In genomic region chr2:164831180-164831579, GRCh38 we compare ENCODE assay signal across 30 cellular contexts. TPM values are rescaled to one million over a fixed set of nuclear protein-coding genes. Genes with fewer than 3 reads are reported as not detected.
"Had no signal": no experiment of that assay in that cellular context is flagged by ENCODE, and none has a peak within 500 bp of the region (broad histone marks: within the 10 kb centered on the region; RNA-seq: fewer than 3 reads in every experiment).

No MANE protein-coding gene starts in this region.

- ATAC-seq: left colon; mucosa of descending colon; natural killer cell treated with Interleukin-12 subunit alpha and Interleukin-12 subunit beta and Interleukin-15 and Interleukin-18, amount 100 ng/mL, for 72 hours; stimulated activated naive B cell treated with anti-CD40 and anti-IgM and Interleukin-4, amounts not matched to agents 10 μg/mL and 1 μg/mL and 100 μg/mL, for 72 hours had no signal

- H3K27me3 Mint-ChIP-seq: activated CD4-positive, alpha-beta memory T cell treated with anti-CD3 and anti-CD28 coated beads, Interleukin-2, amount 10 ng/mL, durations not matched to agents 7 days and 5 days; activated naive CD4-positive, alpha-beta T cell treated with anti-CD3 and anti-CD28 coated beads, Interleukin-2, amount 10 ng/mL, durations not matched to agents 7 days and 5 days; progenitor cell of endocrine pancreas; stimulated activated naive B cell treated with anti-CD40 and anti-IgM and Interleukin-4, amounts not matched to agents 10 μg/mL and 1 μg/mL and 100 μg/mL, for 72 hours had no signal

- H3K4me3 ChIP-seq: ascending aorta, cardiac muscle cell, colonic mucosa, lung, mucosa of descending colon, sigmoid colon, stomach, suprapubic skin, tibial nerve had no signal

- H3K4me3 Mint-ChIP-seq: activated CD4-positive, alpha-beta memory T cell treated with anti-CD3 and anti-CD28 coated beads, Interleukin-2, amount 10 ng/mL, durations not matched to agents 7 days and 5 days; activated CD4-positive, alpha-beta T cell treated with anti-CD3 and anti-CD28 coated beads, Interleukin-2, amount 10 ng/mL, durations not matched to agents 7 days and 5 days; activated naive CD4-positive, alpha-beta T cell treated with anti-CD3 and anti-CD28 coated beads, Interleukin-2, amount 10 ng/mL, durations not matched to agents 7 days and 5 days; activated naive CD8-positive, alpha-beta T cell treated with anti-CD3 and anti-CD28 coated beads, Interleukin-2, amount 10 ng/mL, durations not matched to agents 7 days and 5 days; activated T-cell treated with anti-CD3 and anti-CD28 coated beads, Interleukin-2, amount 50 U/mL, for 24 hours; natural killer cell treated with Interleukin-12 subunit alpha and Interleukin-12 subunit beta and Interleukin-15 and Interleukin-18, amount 100 ng/mL, for 72 hours; stimulated activated naive B cell treated with anti-CD40 and anti-IgM and Interleukin-4, amounts not matched to agents 10 μg/mL and 1 μg/mL and 100 μg/mL, for 72 hours had no signal

- H3K9me3 Mint-ChIP-seq: activated CD4-positive, alpha-beta memory T cell treated with anti-CD3 and anti-CD28 coated beads, Interleukin-2, amount 10 ng/mL, durations not matched to agents 7 days and 5 days; activated CD4-positive, alpha-beta T cell treated with anti-CD3 and anti-CD28 coated beads, Interleukin-2, amount 10 ng/mL, durations not matched to agents 7 days and 5 days; activated naive CD4-positive, alpha-beta T cell treated with anti-CD3 and anti-CD28 coated beads, Interleukin-2, amount 10 ng/mL, durations not matched to agents 7 days and 5 days; activated naive CD8-positive, alpha-beta T cell treated with anti-CD3 and anti-CD28 coated beads, Interleukin-2, amount 10 ng/mL, durations not matched to agents 7 days and 5 days; activated T-cell treated with anti-CD3 and anti-CD28 coated beads, Interleukin-2, amount 50 U/mL, for 24 hours; brain; natural killer cell treated with Interleukin-12 subunit alpha and Interleukin-12 subunit beta and Interleukin-15 and Interleukin-18, amount 100 ng/mL, for 72 hours; stimulated activated naive B cell treated with anti-CD40 and anti-IgM and Interleukin-4, amounts not matched to agents 10 μg/mL and 1 μg/mL and 100 μg/mL, for 72 hours had no signal

- H3K4me1 Mint-ChIP-seq: activated CD4-positive, alpha-beta memory T cell treated with anti-CD3 and anti-CD28 coated beads, Interleukin-2, amount 10 ng/mL, durations not matched to agents 7 days and 5 days; activated CD4-positive, alpha-beta T cell treated with anti-CD3 and anti-CD28 coated beads, Interleukin-2, amount 10 ng/mL, durations not matched to agents 7 days and 5 days; activated naive CD4-positive, alpha-beta T cell treated with anti-CD3 and anti-CD28 coated beads, Interleukin-2, amount 10 ng/mL, durations not matched to agents 7 days and 5 days had no signal

- H3K36me3 ChIP-seq: ascending aorta, cardiac muscle cell, colonic mucosa, sigmoid colon, stomach, suprapubic skin, tibial nerve had no signal

- H3K27ac Mint-ChIP-seq: activated CD4-positive, alpha-beta memory T cell treated with anti-CD3 and anti-CD28 coated beads, Interleukin-2, amount 10 ng/mL, durations not matched to agents 7 days and 5 days; activated CD4-positive, alpha-beta T cell treated with anti-CD3 and anti-CD28 coated beads, Interleukin-2, amount 10 ng/mL, durations not matched to agents 7 days and 5 days; activated naive CD4-positive, alpha-beta T cell treated with anti-CD3 and anti-CD28 coated beads, Interleukin-2, amount 10 ng/mL, durations not matched to agents 7 days and 5 days; activated naive CD8-positive, alpha-beta T cell treated with anti-CD3 and anti-CD28 coated beads, Interleukin-2, amount 10 ng/mL, durations not matched to agents 7 days and 5 days; activated T-cell treated with anti-CD3 and anti-CD28 coated beads, Interleukin-2, amount 50 U/mL, for 24 hours; natural killer cell treated with Interleukin-12 subunit alpha and Interleukin-12 subunit beta and Interleukin-15 and Interleukin-18, amount 100 ng/mL, for 72 hours; progenitor cell of endocrine pancreas; stimulated activated naive B cell treated with anti-CD40 and anti-IgM and Interleukin-4, amounts not matched to agents 10 μg/mL and 1 μg/mL and 100 μg/mL, for 72 hours had no signal

- H3K27ac ChIP-seq: cardiac muscle cell, colonic mucosa, suprapubic skin, VCaP had no signal

- H3K4me1 ChIP-seq: colonic mucosa had no signal

- H3K27me3 ChIP-seq: ascending aorta, cardiac muscle cell, colonic mucosa, sigmoid colon, stomach, suprapubic skin, tibial nerve had no signal

- H3K36me3 Mint-ChIP-seq: activated naive CD4-positive, alpha-beta T cell treated with anti-CD3 and anti-CD28 coated beads, Interleukin-2, amount 10 ng/mL, durations not matched to agents 7 days and 5 days; activated naive CD8-positive, alpha-beta T cell treated with anti-CD3 and anti-CD28 coated beads, Interleukin-2, amount 10 ng/mL, durations not matched to agents 7 days and 5 days; brain; natural killer cell treated with Interleukin-12 subunit alpha and Interleukin-12 subunit beta and Interleukin-15 and Interleukin-18, amount 100 ng/mL, for 72 hours had no signal

- H3K9me3 ChIP-seq: ascending aorta, colonic mucosa, mucosa of descending colon, sigmoid colon, stomach, suprapubic skin, tibial nerve had no signal

- DNase-seq: activated CD4-positive, alpha-beta memory T cell treated with anti-CD3 and anti-CD28 coated beads, Interleukin-2, amount 10 ng/mL, durations not matched to agents 7 days and 5 days; activated CD4-positive, alpha-beta T cell treated with anti-CD3 and anti-CD28 coated beads, Interleukin-2, amount 10 ng/mL, durations not matched to agents 7 days and 5 days; activated CD4-positive, CD25-positive, alpha-beta regulatory T cell treated with anti-CD3 and anti-CD28 coated beads, Interleukin-2, amount 50 U/mL, for 72 hours; activated CD8-positive, alpha-beta memory T cell treated with anti-CD3 and anti-CD28 coated beads, Interleukin-2, amount 50 U/mL, for 48 hours; activated gamma-delta T cell; activated naive CD4-positive, alpha-beta T cell treated with anti-CD3 and anti-CD28 coated beads, Interleukin-2, amount 10 ng/mL, durations not matched to agents 7 days and 5 days; activated naive CD8-positive, alpha-beta T cell treated with anti-CD3 and anti-CD28 coated beads, Interleukin-2, amount 10 ng/mL, durations not matched to agents 7 days and 5 days; activated T-cell treated with anti-CD3 and anti-CD28 coated beads, Interleukin-2, amount 50 U/mL, for 24 hours; cerebellar nuclear complex; colonic mucosa; effector CD8-positive, alpha-beta T cell; islet precursor cell; left colon; mesendoderm; mucosa of descending colon; sigmoid colon; stimulated activated CD4-positive, alpha-beta T cell treated with anti-CD3 and anti-CD28 coated beads, Interleukin-15, amount 100 ng/mL, for 24 hours; stimulated activated CD4-positive, alpha-beta T cell treated with anti-CD3 and anti-CD28 coated beads, Interleukin-2, amount 100 ng/mL, for 24 hours; stimulated activated naive B cell treated with anti-CD40 and anti-IgM and Interleukin-4, amounts not matched to agents 10 μg/mL and 1 μg/mL and 100 μg/mL, for 72 hours; stomach; T-helper 1 cell had no signal

RNA-seq across cellular contexts. Expression of gene COBLL1, which starts 10.4 kb away (rescaled TPM):
- total RNA-seq: activated CD4-positive, alpha-beta memory T cell treated with anti-CD3 and anti-CD28 coated beads, Interleukin-2, amount 10 ng/mL, durations not matched to agents 7 days and 5 days; activated CD4-positive, alpha-beta T cell treated with anti-CD3 and anti-CD28 coated beads, Interleukin-2, amount 10 ng/mL, durations not matched to agents 7 days and 5 days had no signal
